In genomic region chr2:45823723-45824206, GRCh38 we compare ENCODE assay signal across 9 cellular contexts.
A peak's percentile ranks its signal among the peaks of the same experiment; 100 is the strongest.
DNase-seq lines count a peak whose midpoint lies in the region; ATAC-seq and TF ChIP-seq lines count a peak whose summit lies in the region.
"Had no signal": no experiment of that assay in that cellular context is flagged by ENCODE, and none has a peak within 500 bp of the region (broad histone marks: within the 10 kb centered on the region; RNA-seq: fewer than 3 reads in every experiment).

No MANE protein-coding gene starts in this region.

- ATAC-seq in GM18873 (IDR thresholded peaks at IDR 0.05; ENCODE audit: low FRiP score, unreplicated experiment): no peak
- no peak for ATAC-seq in HG03432 (IDR thresholded peaks at IDR 0.05; ENCODE audit: unreplicated experiment)
- no peak for ATAC-seq in HG03196 (IDR thresholded peaks at IDR 0.05; ENCODE audit: unreplicated experiment)

- TF ChIP-seq CTCF in MM.1S (IDR thresholded peaks at IDR 0.05; ENCODE audit: low read length): no peak

- no peak overlapping the region for H3K27ac ChIP-seq in MM.1S (ENCODE audit: low read length)
- H3K27ac ChIP-seq: WERI-Rb-1 had no signal

- no peak overlapping the region for H2AFZ ChIP-seq in MM.1S (ENCODE audit: low read length)

- H3K9me3 ChIP-seq in MM.1S (replicated peaks; ENCODE audit: insufficient read depth, low read length): no peaks in the 10 kb centered on the region

- no peak overlapping the region for H3K4me3 ChIP-seq in MM.1S (ENCODE audit: low read length)

- H3K9me2 ChIP-seq in MM.1S (replicated peaks; ENCODE audit: insufficient read depth, low read length): no peaks in the 10 kb centered on the region

- H3K79me2 ChIP-seq in MM.1S (ENCODE audit: low read length): no peaks in the 10 kb centered on the region

- H3K4me1 ChIP-seq in MM.1S (ENCODE audit: low read length): no peaks in the 10 kb centered on the region

- no peaks in the 10 kb centered on the region for H3K36me3 ChIP-seq in MM.1S (replicated peaks; ENCODE audit: insufficient read depth, low read length)
- H3K36me3 ChIP-seq: WERI-Rb-1 had no signal

- DNase-seq in D341Med (ENCODE audit: low spot score) (peak; percentile 44), NCI-H446 treated with DMSO at 0.1 percent for 48 hours (lab: John Stamatoyannopoulos, UW) (peak; percentile 97), fibroblast of gingiva (ENCODE audit: low read depth) (peak; percentile 87), occipital lobe (lab: John Stamatoyannopoulos, UW) (peak; percentile 63), MM.1S (no peak)
- DNase-seq: WERI-Rb-1 had no signal

- H4K20me1 ChIP-seq in MM.1S (ENCODE audit: insufficient read depth, low read length): no peaks in the 10 kb centered on the region

- H3K4me2 ChIP-seq in MM.1S (ENCODE audit: low read depth, low read length): no peak overlapping the region

- no peak overlapping the region for H3K9ac ChIP-seq in MM.1S (ENCODE audit: low read length)

- no peaks in the 10 kb centered on the region for H3K27me3 ChIP-seq in MM.1S (replicated peaks; ENCODE audit: insufficient read depth, low read length)

- H3F3A ChIP-seq in MM.1S (ENCODE audit: insufficient read depth, low read length): no peaks in the 10 kb centered on the region
